In the genomic region with DNA sequence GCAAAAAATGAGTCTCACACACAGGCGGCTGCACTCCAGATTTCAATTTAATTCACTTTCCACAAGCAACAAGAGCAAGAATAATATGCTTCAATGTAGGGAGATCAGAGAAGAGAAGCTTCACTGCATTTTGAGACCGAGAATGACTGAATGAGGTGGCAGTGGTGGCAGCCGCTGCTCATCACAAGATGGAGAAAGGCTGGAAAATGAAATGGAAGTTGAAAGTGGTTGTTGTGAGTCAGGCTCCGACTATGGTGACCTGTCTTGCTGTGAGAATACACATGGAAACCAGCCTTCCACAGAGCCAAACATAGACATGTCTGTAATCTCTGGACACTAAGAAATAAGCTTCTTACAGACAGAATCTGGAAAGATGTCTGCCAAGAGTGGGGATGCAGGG, we compare ENCODE assay signal across 23 cellular contexts.
DNase-seq lines count a peak whose midpoint lies in the region; ATAC-seq and TF ChIP-seq lines count a peak whose summit lies in the region.
"Had no signal": no experiment of that assay in that cellular context is flagged by ENCODE, and none has a peak within 500 bp of the region (broad histone marks: within the 10 kb centered on the region; RNA-seq: fewer than 3 reads in every experiment).

No MANE protein-coding gene starts in this region.

- H3K36me3 ChIP-seq in smooth muscle cell (ENCODE audit: low read depth) = no peaks in the 10 kb centered on the region
- H3K36me3 ChIP-seq: cardiac muscle cell, pancreas had no signal

- H3K27ac ChIP-seq in smooth muscle cell (ENCODE audit: low read depth) = peak overlapping the region; percentile 83
- H3K27ac ChIP-seq: cardiac muscle cell, pancreas had no signal

- H3K9me3 Mint-ChIP-seq in activated naive CD8-positive, alpha-beta T cell treated with anti-CD3 and anti-CD28 coated beads, Interleukin-2, amount 50 U/mL, for 24 hours = no peaks in the 10 kb centered on the region
- H3K9me3 Mint-ChIP-seq in activated naive CD8-positive, alpha-beta T cell treated with anti-CD3 and anti-CD28 coated beads for 36 hours = no peaks in the 10 kb centered on the region
- no peaks in the 10 kb centered on the region for H3K9me3 Mint-ChIP-seq in HFFc6

- no peaks in the 10 kb centered on the region for H3K4me1 Mint-ChIP-seq in activated naive CD8-positive, alpha-beta T cell treated with anti-CD3 and anti-CD28 coated beads, Interleukin-2, amount 50 U/mL, for 24 hours
- H3K4me1 Mint-ChIP-seq in activated naive CD8-positive, alpha-beta T cell treated with anti-CD3 and anti-CD28 coated beads for 36 hours = peaks cover 3% of the 10 kb centered on the region
- H3K4me1 Mint-ChIP-seq in HFFc6 (ENCODE audit: low read depth) = peaks cover 48% of the 10 kb centered on the region
- H3K4me1 Mint-ChIP-seq: CD14-positive monocyte had no signal

- H4K20me1 ChIP-seq in smooth muscle cell (ENCODE audit: low read depth) = no peaks in the 10 kb centered on the region

- peak overlapping the region; percentile 59 for H3K9ac ChIP-seq in smooth muscle cell (ENCODE audit: low read depth)

- no peaks in the 10 kb centered on the region for H3K79me2 ChIP-seq in smooth muscle cell (ENCODE audit: low read depth)

- DNase-seq in activated naive CD8-positive, alpha-beta T cell treated with anti-CD3 and anti-CD28 coated beads, Interleukin-2, amount 50 U/mL, for 24 hours = no peak
- no peak for DNase-seq in activated naive CD8-positive, alpha-beta T cell treated with anti-CD3 and anti-CD28 coated beads for 36 hours
- DNase-seq in HFFc6 = peak; percentile 41
- peak; percentile 21 for DNase-seq in astrocyte of the spinal cord (ENCODE audit: low read depth, low spot score)
- DNase-seq in smooth muscle cell (lab: John Stamatoyannopoulos, UW; ENCODE audit: unreplicated experiment) = no peak
- no peak for DNase-seq in 8988T
- DNase-seq in NCI-H187 treated with DMSO at 0.1 percent for 48 hours (lab: John Stamatoyannopoulos, UW) = no peak
- DNase-seq: activated CD4-positive, CD25-positive, alpha-beta regulatory T cell treated with anti-CD3 and anti-CD28 coated beads, Interleukin-2, amount 50 U/mL, for 72 hours; activated CD8-positive, alpha-beta memory T cell treated with anti-CD3 and anti-CD28 coated beads, Interleukin-2, amount 10 ng/mL, durations not matched to agents 7 days and 5 days; activated effector memory CD4-positive, alpha-beta T cell treated with Interleukin-2 at 50 U/mL for 16 hours; GF-D8; head of caudate nucleus; KG1; left cardiac atrium; naive thymus-derived CD4-positive, alpha-beta T cell; NCI-H1694 treated with DMSO at 0.1 percent for 48 hours; NCI-H69; pancreas; substantia nigra had no signal

- in situ Hi-C loops in astrocyte of the spinal cord (cut with HindIII; ENCODE audit: low sequenced_read_pairs) = no loop called here

- no peaks in the 10 kb centered on the region for H3K27me3 ChIP-seq in smooth muscle cell (ENCODE audit: low read depth)
- H3K27me3 ChIP-seq: cardiac muscle cell, pancreas had no signal

- TF ChIP-seq CTCF in HFFc6 (IDR thresholded peaks at IDR 0.05) (no peak), astrocyte of the spinal cord (IDR thresholded peaks at IDR 0.05; ENCODE audit: low read depth, low read length) (no peak), smooth muscle cell (IDR thresholded peaks at IDR 0.05; ENCODE audit: borderline replicate concordance, insufficient read depth, poor library complexity, severe bottlenecking) (no peak)

- H3K27me3 Mint-ChIP-seq in activated naive CD8-positive, alpha-beta T cell treated with anti-CD3 and anti-CD28 coated beads, Interleukin-2, amount 50 U/mL, for 24 hours = no peaks in the 10 kb centered on the region
- H3K27me3 Mint-ChIP-seq in activated naive CD8-positive, alpha-beta T cell treated with anti-CD3 and anti-CD28 coated beads for 36 hours = no peaks in the 10 kb centered on the region
- H3K27me3 Mint-ChIP-seq in HFFc6 (ENCODE audit: insufficient read depth) = no peaks in the 10 kb centered on the region
- H3K27me3 Mint-ChIP-seq: activated CD8-positive, alpha-beta memory T cell treated with anti-CD3 and anti-CD28 coated beads, Interleukin-2, amount 10 ng/mL, durations not matched to agents 7 days and 5 days; dendritic cell treated with granulocyte-macrophage colony-stimulating factor and Interleukin-4, amounts not matched to agents 40 ng/mL and 50 ng/mL, for 4 days had no signal

- H3K36me3 Mint-ChIP-seq in activated naive CD8-positive, alpha-beta T cell treated with anti-CD3 and anti-CD28 coated beads, Interleukin-2, amount 50 U/mL, for 24 hours (ENCODE audit: low read depth) = no peaks in the 10 kb centered on the region
- H3K36me3 Mint-ChIP-seq in activated naive CD8-positive, alpha-beta T cell treated with anti-CD3 and anti-CD28 coated beads for 36 hours = no peaks in the 10 kb centered on the region
- H3K36me3 Mint-ChIP-seq in HFFc6 (ENCODE audit: low read depth) = no peaks in the 10 kb centered on the region
- H3K36me3 Mint-ChIP-seq: activated CD8-positive, alpha-beta memory T cell treated with anti-CD3 and anti-CD28 coated beads, Interleukin-2, amount 10 ng/mL, durations not matched to agents 7 days and 5 days; CD14-positive monocyte; naive thymus-derived CD4-positive, alpha-beta T cell had no signal

- H3K27ac Mint-ChIP-seq in activated naive CD8-positive, alpha-beta T cell treated with anti-CD3 and anti-CD28 coated beads, Interleukin-2, amount 50 U/mL, for 24 hours = no peak overlapping the region
- no peak overlapping the region for H3K27ac Mint-ChIP-seq in activated naive CD8-positive, alpha-beta T cell treated with anti-CD3 and anti-CD28 coated beads for 36 hours
- peak overlapping the region; percentile 86 for H3K27ac Mint-ChIP-seq in HFFc6
- H3K27ac Mint-ChIP-seq: activated CD8-positive, alpha-beta memory T cell treated with anti-CD3 and anti-CD28 coated beads, Interleukin-2, amount 10 ng/mL, durations not matched to agents 7 days and 5 days; CD14-positive monocyte; dendritic cell treated with granulocyte-macrophage colony-stimulating factor and Interleukin-4, amounts not matched to agents 40 ng/mL and 50 ng/mL, for 4 days; naive thymus-derived CD4-positive, alpha-beta T cell had no signal

- no peaks in the 10 kb centered on the region for H3F3A ChIP-seq in smooth muscle cell (ENCODE audit: low read depth)

- H3K4me1 ChIP-seq in smooth muscle cell (ENCODE audit: low read depth) = peaks cover 7% of the 10 kb centered on the region
- H3K4me1 ChIP-seq: pancreas had no signal

- H2AFZ ChIP-seq in smooth muscle cell (ENCODE audit: low read depth) = peak overlapping the region; percentile 90

- peak; percentile 24 for ATAC-seq in activated naive CD8-positive, alpha-beta T cell treated with anti-CD3 and anti-CD28 coated beads, Interleukin-2, amount 50 U/mL, for 24 hours
- ATAC-seq: activated CD8-positive, alpha-beta memory T cell treated with anti-CD3 and anti-CD28 coated beads, Interleukin-2, amount 10 ng/mL, durations not matched to agents 7 days and 5 days; left cardiac atrium; naive thymus-derived CD4-positive, alpha-beta T cell; pancreas; sciatic nerve had no signal

- peak overlapping the region; percentile 65 for H3K4me2 ChIP-seq in smooth muscle cell

- H3K4me3 ChIP-seq in astrocyte of the spinal cord (ENCODE audit: low read depth, low read length) (no peak overlapping the region), smooth muscle cell (no peak overlapping the region)
- H3K4me3 ChIP-seq: cardiac muscle cell, pancreas had no signal

- no peak overlapping the region for H3K4me3 Mint-ChIP-seq in activated naive CD8-positive, alpha-beta T cell treated with anti-CD3 and anti-CD28 coated beads, Interleukin-2, amount 50 U/mL, for 24 hours
- no peak overlapping the region for H3K4me3 Mint-ChIP-seq in activated naive CD8-positive, alpha-beta T cell treated with anti-CD3 and anti-CD28 coated beads for 36 hours
- peak overlapping the region; percentile 68 for H3K4me3 Mint-ChIP-seq in HFFc6
- H3K4me3 Mint-ChIP-seq: activated CD8-positive, alpha-beta memory T cell treated with anti-CD3 and anti-CD28 coated beads, Interleukin-2, amount 10 ng/mL, durations not matched to agents 7 days and 5 days; CD14-positive monocyte; dendritic cell treated with granulocyte-macrophage colony-stimulating factor and Interleukin-4, amounts not matched to agents 40 ng/mL and 50 ng/mL, for 4 days; naive thymus-derived CD4-positive, alpha-beta T cell had no signal

- 66% methylated on average over 4 of the region's 4 CpGs for WGBS in smooth muscle cell (ENCODE audit: low lambda C conversion rate)

- H3K9me3 ChIP-seq in smooth muscle cell (replicated peaks; ENCODE audit: low read depth) = no peaks in the 10 kb centered on the region
- H3K9me3 ChIP-seq: pancreas had no signal

Comparison
In these comparisons a context has a peak if more than half of its experiments do, and no peak if none do; other contexts are left out.
1. DNase-seq: peak in HFFc6 (single experiment) and astrocyte of the spinal cord (single experiment); none in activated naive CD8-positive, alpha-beta T cell treated with anti-CD3 and anti-CD28 coated beads, Interleukin-2, amount 50 U/mL, for 24 hours (single experiment), activated naive CD8-positive, alpha-beta T cell treated with anti-CD3 and anti-CD28 coated beads for 36 hours (single experiment), smooth muscle cell (single experiment), 8988T (single experiment) and NCI-H187 treated with DMSO at 0.1 percent for 48 hours (single experiment).